In genomic region chr17:16104189-16104588, GRCh38 we compare ENCODE assay signal across 24 cellular contexts.
"Had no signal": no experiment of that assay in that cellular context is flagged by ENCODE, and none has a peak within 500 bp of the region (broad histone marks: within the 10 kb centered on the region; RNA-seq: fewer than 3 reads in every experiment).

No MANE protein-coding gene starts in this region.

- H3K4me2 ChIP-seq: hepatocyte, neural progenitor cell had no signal

- ATAC-seq: natural killer cell, upper lobe of right lung had no signal

- H3K9me3 ChIP-seq: left ventricle myocardium inferior, neutrophil, ovary, right atrium auricular region, right lobe of liver, suprapubic skin, thoracic aorta, tibial artery, upper lobe of right lung had no signal

- H3K36me3 ChIP-seq: ovary had no signal

- H3K9ac ChIP-seq: neural progenitor cell had no signal

- DNase-seq: islet precursor cell; left ventricle myocardium inferior; mesendoderm; naive B cell; natural killer cell; nephron progenitor cell; occipital lobe; ovary; right lobe of liver; stimulated activated CD4-positive, alpha-beta T cell treated with anti-CD3 and anti-CD28 coated beads, Interleukin-12 subunit alpha, Interleukin-12 subunit beta, amount 100 ng/mL, for 4 hours; stimulated activated CD4-positive, alpha-beta T cell treated with anti-CD3 and anti-CD28 coated beads, Interleukin-15, amount 100 ng/mL, for 24 hours; stimulated activated CD4-positive, alpha-beta T cell treated with anti-CD3 and anti-CD28 coated beads, Interleukin-2, amount 100 ng/mL, for 24 hours; stimulated activated CD4-positive, alpha-beta T cell treated with anti-CD3 and anti-CD28 coated beads, Interleukin-4, amount 100 ng/mL, for 1 hour; stimulated activated naive CD4-positive, alpha-beta T cell; tibial artery; trophoblast cell; upper lobe of right lung had no signal

- H3K27ac ChIP-seq: hepatocyte, left ventricle myocardium inferior, neural progenitor cell, neutrophil, ovary, right atrium auricular region, right lobe of liver, suprapubic skin, thoracic aorta, tibial artery, upper lobe of right lung had no signal

- H3K4me1 ChIP-seq: left ventricle myocardium inferior, neural progenitor cell, right atrium auricular region, tibial artery, upper lobe of right lung had no signal

- H2AFZ ChIP-seq: hepatocyte, neural progenitor cell had no signal

- H3K27me3 ChIP-seq: hepatocyte, neural progenitor cell, neutrophil, ovary, right atrium auricular region, right lobe of liver, suprapubic skin, tibial artery, upper lobe of right lung had no signal

- H3K4me3 ChIP-seq: hepatocyte, left ventricle myocardium inferior, lung, neural progenitor cell, ovary, right atrium auricular region, right lobe of liver, suprapubic skin, thoracic aorta, tibial artery, upper lobe of right lung had no signal
